Comparison of ENCODE assay signal across 8 cellular contexts in the genomic region with DNA sequence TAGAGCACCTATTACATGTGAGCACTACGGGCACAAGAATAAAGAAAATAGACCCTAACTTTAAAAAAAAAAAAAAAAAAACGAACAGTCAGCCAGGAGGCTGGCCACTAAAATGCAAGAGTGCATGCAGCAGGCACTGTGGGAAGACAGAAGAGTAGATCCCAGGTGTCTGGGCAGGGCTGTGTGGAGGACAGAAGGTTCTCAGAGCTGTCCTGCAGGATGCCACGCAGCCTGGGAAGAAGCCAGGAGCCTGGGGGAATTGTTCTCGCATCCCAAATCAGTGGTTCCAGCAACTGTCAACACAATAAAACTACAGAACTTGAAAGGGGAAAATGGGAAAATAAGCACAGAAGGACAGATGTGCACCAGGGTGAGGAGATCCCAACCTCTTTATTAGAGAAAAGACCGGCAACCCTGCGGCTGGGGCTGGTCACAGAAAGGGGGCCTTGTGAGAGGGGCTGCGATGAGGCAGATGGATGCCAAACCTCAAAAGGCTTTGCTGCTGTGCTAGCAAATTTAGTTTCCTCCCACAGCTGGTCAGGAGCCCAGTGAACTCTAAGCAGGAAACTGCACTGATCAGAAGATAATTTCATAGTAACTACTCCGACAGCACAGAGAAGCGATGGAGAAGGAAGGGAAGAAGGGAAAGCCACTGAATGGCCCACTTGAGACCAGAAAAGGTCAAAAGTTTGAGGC. TPM values are rescaled to one million over a fixed set of nuclear protein-coding genes. Genes with fewer than 3 reads are reported as not detected.
DNase-seq lines count a peak whose midpoint lies in the region; ATAC-seq lines count a peak whose summit lies in the region.

No MANE protein-coding gene starts in this region.

- H3K27ac ChIP-seq in layer of hippocampus (ENCODE audit: low read depth, low read length), result peak overlapping the region; percentile 8
- H3K27ac ChIP-seq in urinary bladder (ENCODE audit: low read depth), result peak overlapping the region; percentile 82

- H3K27ac Mint-ChIP-seq in activated naive CD4-positive, alpha-beta T cell treated with anti-CD3 and anti-CD28 coated beads, Interleukin-2, amount 10 ng/mL, durations not matched to agents 7 days and 5 days, result peak overlapping the region; percentile 68

- no peak for ATAC-seq in GM21528 (IDR thresholded peaks at IDR 0.05; ENCODE audit: low FRiP score, unreplicated experiment)
- ATAC-seq in GM19023 (IDR thresholded peaks at IDR 0.05; ENCODE audit: unreplicated experiment), result no peak

- H3K9me3 Mint-ChIP-seq in activated naive CD4-positive, alpha-beta T cell treated with anti-CD3 and anti-CD28 coated beads, Interleukin-2, amount 10 ng/mL, durations not matched to agents 7 days and 5 days, result no peaks in the 10 kb centered on the region

- no peaks in the 10 kb centered on the region for H3K27me3 Mint-ChIP-seq in activated naive CD4-positive, alpha-beta T cell treated with anti-CD3 and anti-CD28 coated beads, Interleukin-2, amount 10 ng/mL, durations not matched to agents 7 days and 5 days

- WGBS in urinary bladder, result 16% methylated on average over 9 of the region's 9 CpGs

- peak overlapping the region; percentile 46 for H3K4me3 Mint-ChIP-seq in activated naive CD4-positive, alpha-beta T cell treated with anti-CD3 and anti-CD28 coated beads, Interleukin-2, amount 10 ng/mL, durations not matched to agents 7 days and 5 days

- H3K4me1 ChIP-seq in urinary bladder (ENCODE audit: insufficient read depth), result peaks cover 4% of the 10 kb centered on the region

- no peaks in the 10 kb centered on the region for H3K36me3 ChIP-seq in urinary bladder (ENCODE audit: insufficient read depth)

- peaks cover 6% of the 10 kb centered on the region for H3K36me3 Mint-ChIP-seq in activated naive CD4-positive, alpha-beta T cell treated with anti-CD3 and anti-CD28 coated beads, Interleukin-2, amount 10 ng/mL, durations not matched to agents 7 days and 5 days

- peaks cover 75% of the 10 kb centered on the region for H3K4me1 Mint-ChIP-seq in activated naive CD4-positive, alpha-beta T cell treated with anti-CD3 and anti-CD28 coated beads, Interleukin-2, amount 10 ng/mL, durations not matched to agents 7 days and 5 days

- DNase-seq in stimulated activated CD4-positive, alpha-beta T cell treated with anti-CD3 and anti-CD28 coated beads, Interleukin-15, amount 100 ng/mL, for 24 hours, result peak; percentile 15
- no peak for DNase-seq in stimulated activated CD4-positive, alpha-beta T cell treated with anti-CD3 and anti-CD28 coated beads, Interleukin-2, amount 100 ng/mL, for 24 hours
- DNase-seq in activated naive CD4-positive, alpha-beta T cell treated with anti-CD3 and anti-CD28 coated beads, Interleukin-2, amount 10 ng/mL, durations not matched to agents 7 days and 5 days, result peak; percentile 28
- DNase-seq in DMS53 (lab: John Stamatoyannopoulos, UW), result no peak

- CTCF ChIA-PET in activated naive CD4-positive, alpha-beta T cell treated with anti-CD3 and anti-CD28 coated beads, Interleukin-2, amount 10 ng/mL, durations not matched to agents 7 days and 5 days (lab: Charles Lee), result interaction anchor here (1.3 to 7.3 kb wide), 3 partner anchors 15 to 117 kb away, joined by 4 to 60 read pairs (median 4); partner anchors contain the start of gene MAP3K5

- H3K27me3 ChIP-seq in layer of hippocampus (ENCODE audit: control insufficient read depth, insufficient read depth, low read length), result no peaks in the 10 kb centered on the region

- no peak overlapping the region for H3K4me3 ChIP-seq in urinary bladder (ENCODE audit: low read depth, low read length)

RNA-seq across cellular contexts. Expression of gene MAP3K5, which starts 30.9 kb away (rescaled TPM):
- total RNA-seq in urinary bladder, result 19.4 TPM
- 11.3 TPM for polyA plus RNA-seq in urinary bladder

Comparison
In these comparisons a context has a peak if more than half of its experiments do, and no peak if none do; other contexts are left out.
1. DNase-seq: peak in stimulated activated CD4-positive, alpha-beta T cell treated with anti-CD3 and anti-CD28 coated beads, Interleukin-15, amount 100 ng/mL, for 24 hours (single experiment) and activated naive CD4-positive, alpha-beta T cell treated with anti-CD3 and anti-CD28 coated beads, Interleukin-2, amount 10 ng/mL, durations not matched to agents 7 days and 5 days (single experiment); none in stimulated activated CD4-positive, alpha-beta T cell treated with anti-CD3 and anti-CD28 coated beads, Interleukin-2, amount 100 ng/mL, for 24 hours (0 of 2) and DMS53 (single experiment).